8 cellular contexts compared by ENCODE assay signal in the genomic region with DNA sequence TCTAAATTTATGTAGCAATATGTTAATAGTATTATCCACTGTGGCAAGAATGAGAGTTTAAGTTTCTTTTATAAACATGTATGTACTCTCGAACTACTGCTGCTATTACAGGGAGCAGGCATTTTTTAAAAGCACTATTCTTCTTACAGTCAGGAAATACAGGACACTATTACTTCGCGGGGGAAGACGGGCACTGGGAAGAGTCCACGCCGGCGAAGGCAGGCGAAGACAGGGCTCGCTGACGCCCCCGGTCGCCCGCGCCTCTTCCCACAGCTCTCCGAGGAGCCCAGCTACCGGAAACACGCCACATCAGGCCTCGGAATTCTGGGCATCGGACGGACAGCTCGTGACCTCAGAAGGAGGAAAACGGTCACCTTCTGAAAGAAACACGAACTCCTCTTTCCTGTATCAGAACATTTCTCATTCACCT.
DNase-seq lines count a peak whose midpoint lies in the region; ATAC-seq and TF ChIP-seq lines count a peak whose summit lies in the region.

No MANE protein-coding gene starts in this region.

- H3K79me2 ChIP-seq in trophoblast cell (ENCODE audit: control insufficient read depth, insufficient read depth, low read length, poor library complexity): peaks cover 6% of the 10 kb centered on the region

- H3K4me1 ChIP-seq in ascending aorta: no peaks in the 10 kb centered on the region
- H3K4me1 ChIP-seq in right atrium auricular region: peaks cover 0 to 5% of the 10 kb centered on the region in 2 donors
- H3K4me1 ChIP-seq in trophoblast cell (ENCODE audit: control insufficient read depth in 1 of 2, insufficient read depth in 2 of 2, low read length in 2 of 2): peaks cover 0 to 2% of the 10 kb centered on the region in 2 experiments

- H2AK5ac ChIP-seq in trophoblast cell (ENCODE audit: low read length): no peak overlapping the region

- ATAC-seq in GM18907 (IDR thresholded peaks at IDR 0.05; ENCODE audit: unreplicated experiment) (peak; percentile 24), HG03342 (IDR thresholded peaks at IDR 0.05; ENCODE audit: unreplicated experiment) (peak; percentile 6)

- H3K79me1 ChIP-seq in trophoblast cell (ENCODE audit: low read length): peaks cover 9% of the 10 kb centered on the region

- intact Hi-C loops in ascending aorta (cut with DNase I): loop anchor here (1.0 to 10.0 kb wide), 11 partner anchors 69 to 941 kb away; partner anchors contain the start of genes B3GNT2, CCT4, EHBP1 and FAM161A

- no peak overlapping the region for H3K23ac ChIP-seq in trophoblast cell (ENCODE audit: low read length)

- peak in 1 of 3 experiments; percentile 22 for TF ChIP-seq CTCF in ascending aorta (IDR thresholded peaks at IDR 0.05)
- TF ChIP-seq CTCF in right atrium auricular region (IDR thresholded peaks at IDR 0.05): peak in 1 of 2 donors; percentile 37

- H2BK5ac ChIP-seq in trophoblast cell (ENCODE audit: low read depth, low read length, poor library complexity): peak overlapping the region; percentile 63

- peak overlapping the region; percentile 87 for H4K91ac ChIP-seq in trophoblast cell (ENCODE audit: low read depth, low read length)

- H3K27ac ChIP-seq in ascending aorta: peak overlapping the region; percentile 97 to 99
- H3K27ac ChIP-seq in right atrium auricular region: peak overlapping the region; percentile 97 to 98
- H3K27ac ChIP-seq in trophoblast cell (ENCODE audit: low read depth, low read length): peak overlapping the region; percentile 89

- H3K36me3 ChIP-seq in ascending aorta: no peaks in the 10 kb centered on the region
- no peaks in the 10 kb centered on the region for H3K36me3 ChIP-seq in right atrium auricular region
- H3K36me3 ChIP-seq in trophoblast cell (ENCODE audit: control insufficient read depth in 1 of 2, insufficient read depth in 2 of 2, low read length in 2 of 2): no peaks in the 10 kb centered on the region

- H3K4me3 ChIP-seq in ascending aorta: peak overlapping the region; percentile 55 to 88
- peak overlapping the region; percentile 66 to 68 for H3K4me3 ChIP-seq in right atrium auricular region
- peak overlapping the region; percentile 87 for H3K4me3 ChIP-seq in trophoblast cell (ENCODE audit: low read depth, low read length)

- no CpG with 5 or more reads among the region's 23 CpGs for WGBS in trophoblast cell (ENCODE audit: extremely low coverage, insufficient coverage, insufficient read length)

- H3K18ac ChIP-seq in trophoblast cell (ENCODE audit: low read length): peak overlapping the region; percentile 87

- peak overlapping the region; percentile 97 for H4K8ac ChIP-seq in trophoblast cell (ENCODE audit: low read depth, low read length)

- peak overlapping the region; percentile 86 for H4K12ac ChIP-seq in trophoblast cell (ENCODE audit: low read depth, low read length)

- H2AFZ ChIP-seq in trophoblast cell (ENCODE audit: insufficient read depth, low read length, poor library complexity): peak overlapping the region; percentile 86

- H3K4me2 ChIP-seq in trophoblast cell (ENCODE audit: low read length): peak overlapping the region; percentile 88

- no peak overlapping the region for H2BK12ac ChIP-seq in trophoblast cell (ENCODE audit: low read length)

- DNase-seq in CD1c-positive myeloid dendritic cell (ENCODE audit: extremely low spot score): peak; percentile 83
- DNase-seq in NCI-H774 (lab: John Stamatoyannopoulos, UW): peak; percentile 84
- DNase-seq in ascending aorta (ENCODE audit: low spot score in 2 of 2): peak; percentile 43 to 88
- peak; percentile 90 for DNase-seq in right atrium auricular region (ENCODE audit: low spot score)
- DNase-seq in trophoblast cell: peak in 1 of 2 donors; percentile 76
- DNase-seq in retina: no peak

- H3K4ac ChIP-seq in trophoblast cell (ENCODE audit: low read depth, low read length): peak overlapping the region; percentile 16

- peak overlapping the region; percentile 92 for H3K14ac ChIP-seq in trophoblast cell (ENCODE audit: low read length)

- H3K9ac ChIP-seq in trophoblast cell (ENCODE audit: low read length): peak overlapping the region; percentile 73

- peaks cover 0 to 10% of the 10 kb centered on the region in 2 donors for H3K9me3 ChIP-seq in ascending aorta
- peaks cover 0 to 4% of the 10 kb centered on the region in 2 donors for H3K9me3 ChIP-seq in right atrium auricular region
- peaks cover 3% of the 10 kb centered on the region for H3K9me3 ChIP-seq in trophoblast cell (ENCODE audit: insufficient read depth, low read depth, low read length)

- peak overlapping the region; percentile 85 for H2BK120ac ChIP-seq in trophoblast cell (ENCODE audit: insufficient read depth, low read length, poor library complexity)

- H3K27me3 ChIP-seq in ascending aorta (no peaks in the 10 kb centered on the region), right atrium auricular region (no peaks in the 10 kb centered on the region), trophoblast cell (ENCODE audit: insufficient read depth, low read length) (no peaks in the 10 kb centered on the region)
